Comparison of ENCODE assay signal across 2 cellular contexts in the genomic region with DNA sequence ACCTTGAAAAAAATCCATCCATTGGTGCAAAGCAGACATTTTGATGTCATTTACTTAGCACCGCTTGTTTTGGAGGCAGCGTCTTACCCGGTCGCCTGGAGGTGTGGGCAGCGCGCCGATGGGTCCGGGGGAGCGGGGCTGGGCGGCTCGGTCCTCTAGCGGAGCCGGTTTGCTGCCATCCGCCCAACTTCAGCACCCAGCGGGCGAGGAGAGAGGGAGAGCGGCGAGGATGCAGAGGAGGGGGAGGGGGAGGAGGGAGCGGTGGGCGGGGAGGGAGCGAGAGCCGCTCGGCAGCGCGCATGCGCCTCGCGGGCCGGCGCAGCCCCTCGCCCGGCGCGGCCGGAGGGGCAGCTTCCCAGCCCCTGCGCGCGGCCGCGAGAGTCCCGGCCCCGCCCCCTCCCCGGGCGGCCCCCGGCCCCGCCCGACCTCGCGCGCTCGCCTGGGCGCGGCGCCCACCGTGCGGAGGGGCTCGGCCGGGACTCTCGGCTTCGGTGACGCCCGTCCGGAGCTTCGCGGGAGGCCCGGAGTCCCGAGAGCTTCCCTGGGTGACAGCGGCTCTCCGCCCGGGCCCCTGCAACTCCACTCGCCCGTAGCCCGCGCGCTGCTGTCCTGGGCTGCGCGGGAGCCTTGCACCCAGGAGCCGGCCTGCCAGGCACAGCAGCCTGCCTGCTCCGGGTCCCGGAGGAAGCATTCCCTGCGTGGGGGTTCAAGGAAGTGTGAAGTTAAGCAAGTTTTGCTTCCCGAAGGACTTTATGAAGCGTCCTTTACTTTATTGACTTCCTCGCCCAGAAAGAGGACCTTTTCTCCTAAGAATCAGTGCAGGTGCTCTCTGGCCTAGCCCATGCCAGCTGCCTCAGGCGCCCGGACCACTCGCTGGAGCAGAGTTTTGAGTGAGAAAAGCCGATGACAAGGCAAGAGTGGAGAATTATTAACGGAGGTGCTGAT.
TF ChIP-seq lines count a peak whose summit lies in the region.

A gene with protein sequence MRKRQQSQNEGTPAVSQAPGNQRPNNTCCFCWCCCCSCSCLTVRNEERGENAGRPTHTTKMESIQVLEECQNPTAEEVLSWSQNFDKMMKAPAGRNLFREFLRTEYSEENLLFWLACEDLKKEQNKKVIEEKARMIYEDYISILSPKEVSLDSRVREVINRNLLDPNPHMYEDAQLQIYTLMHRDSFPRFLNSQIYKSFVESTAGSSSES (minus strand): TSS at position 246 of the 945 bp plus-strand sequence. CDS start 87,264 bp downstream, outside the sequence.

TF ChIP-seq in GM12891, 5 proteins besides CTCF, POLR2A, EP300 and RAD21:
- no peak for TF ChIP-seq TAF1 (IDR thresholded peaks at IDR 0.05; ENCODE audit: low read depth, low read length)

TF ChIP-seq in endothelial cell of umbilical vein, 7 proteins besides CTCF, POLR2A, EP300 and RAD21:
- TF ChIP-seq JUN (IDR thresholded peaks at IDR 0.05; ENCODE audit: borderline replicate concordance, insufficient read depth, insufficient read length, low read depth) (no peak), GATA2 (IDR thresholded peaks at IDR 0.05; ENCODE audit: insufficient read depth, insufficient read length, low read depth, low read length) (no peak), POLR2AphosphoS5 (IDR thresholded peaks at IDR 0.05; ENCODE audit: insufficient read depth, low read depth, low read length) (peak; percentile 44), MYC (IDR thresholded peaks at IDR 0.05; ENCODE audit: low read depth, low read length) (no peak)
- TF ChIP-seq, protein P1, sequence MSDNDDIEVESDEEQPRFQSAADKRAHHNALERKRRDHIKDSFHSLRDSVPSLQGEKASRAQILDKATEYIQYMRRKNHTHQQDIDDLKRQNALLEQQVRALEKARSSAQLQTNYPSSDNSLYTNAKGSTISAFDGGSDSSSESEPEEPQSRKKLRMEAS (IDR thresholded peaks at IDR 0.05; ENCODE audit: insufficient read depth, insufficient read length), result no peak
TF ChIP-seq in endothelial cell of umbilical vein: peak in this region for 1.
